11 cellular contexts compared by ENCODE assay signal in the genomic region with DNA sequence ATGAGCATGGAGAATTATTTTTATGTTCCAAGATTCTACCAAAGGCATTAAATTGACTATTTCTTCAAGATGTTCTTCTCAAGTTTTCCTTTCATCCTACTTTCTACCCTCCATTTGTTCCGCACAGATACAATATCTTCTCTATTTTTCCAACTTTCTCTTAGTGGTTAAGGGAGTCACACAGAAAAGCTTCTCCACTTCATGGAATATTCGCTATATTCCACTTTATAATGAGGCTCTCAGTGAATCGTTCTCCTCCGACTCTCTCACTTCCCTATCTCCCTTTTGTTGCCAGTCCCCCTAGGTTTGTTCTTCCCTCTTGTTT. TPM values are rescaled to one million over a fixed set of nuclear protein-coding genes. Genes with fewer than 3 reads are reported as not detected.
A peak's percentile ranks its signal among the peaks of the same experiment; 100 is the strongest.
DNase-seq lines count a peak whose midpoint lies in the region; ATAC-seq, FAIRE-seq and TF ChIP-seq lines count a peak whose summit lies in the region.
"Had no signal": no experiment of that assay in that cellular context is flagged by ENCODE, and none has a peak within 500 bp of the region (broad histone marks: within the 10 kb centered on the region; RNA-seq: fewer than 3 reads in every experiment).

No MANE protein-coding gene starts in this region.

- H4K20me1 ChIP-seq in MM.1S (ENCODE audit: insufficient read depth, low read length): no peaks in the 10 kb centered on the region

- no peaks in the 10 kb centered on the region for H3K9me2 ChIP-seq in MM.1S (replicated peaks; ENCODE audit: insufficient read depth, low read length)

- POLR2A ChIA-PET in CD4-positive, alpha-beta T cell (lab: Charles Lee): no interaction called here
- POLR2A ChIA-PET in T-cell (lab: Charles Lee): no interaction called here

- H3K4me1 ChIP-seq in pancreas (peaks cover 0 to 12% (median 10%) of the 10 kb centered on the region in 3 donors), MM.1S (ENCODE audit: low read length) (no peaks in the 10 kb centered on the region)

- H3K4me1 Mint-ChIP-seq in CD4-positive, alpha-beta T cell (ENCODE audit: low read depth): peaks cover 18% of the 10 kb centered on the region
- H3K4me1 Mint-ChIP-seq in T-cell: peaks cover 6 to 16% (median 12%) of the 10 kb centered on the region in 3 donors

- peaks cover 74% of the 10 kb centered on the region for H3K27me3 Mint-ChIP-seq in CD4-positive, alpha-beta T cell
- H3K27me3 Mint-ChIP-seq in T-cell: peaks cover 54 to 63% of the 10 kb centered on the region in 2 donors

- H3K36me3 Mint-ChIP-seq in CD4-positive, alpha-beta T cell (ENCODE audit: low read depth): no peaks in the 10 kb centered on the region
- no peaks in the 10 kb centered on the region for H3K36me3 Mint-ChIP-seq in T-cell

- intact Hi-C loops in CD4-positive, alpha-beta T cell (cut with DNase I, micrococcal nuclease): no loop called here
- intact Hi-C loops in pancreas (cut with DNase I): no loop called here

- FAIRE-seq in pancreas (lab: Jason Lieb, UNC): no peak
- FAIRE-seq: GM19239 had no signal

- no peak for TF ChIP-seq CTCF in CD4-positive, alpha-beta T cell (IDR thresholded peaks at IDR 0.05)
- TF ChIP-seq CTCF in foreskin fibroblast (IDR thresholded peaks at IDR 0.05; ENCODE audit: low read depth, low read length) (no peak), pancreas (IDR thresholded peaks at IDR 0.05) (no peak), MM.1S (IDR thresholded peaks at IDR 0.05; ENCODE audit: low read length) (no peak)

- H3K9me3 ChIP-seq in CD4-positive, alpha-beta T cell (ENCODE audit: control insufficient read depth, low read length): no peaks in the 10 kb centered on the region
- H3K9me3 ChIP-seq in pancreas (no peaks in the 10 kb centered on the region), MM.1S (replicated peaks; ENCODE audit: insufficient read depth, low read length) (no peaks in the 10 kb centered on the region)

- H3K36me3 ChIP-seq in pancreas (no peaks in the 10 kb centered on the region), MM.1S (replicated peaks; ENCODE audit: insufficient read depth, low read length) (no peaks in the 10 kb centered on the region)

- peak overlapping the region; percentile 43 for H3K4me3 Mint-ChIP-seq in CD4-positive, alpha-beta T cell
- H3K4me3 Mint-ChIP-seq in T-cell: peak overlapping the region; percentile 6 to 40 (median 7)

- no peak for DNase-seq in CD4-positive, alpha-beta T cell
- DNase-seq in T-cell (no peak), foreskin fibroblast (no peak), pancreas (no peak), MM.1S (no peak), AG20443 (ENCODE audit: low spot score) (no peak), NCI-H2029 (lab: John Stamatoyannopoulos, UW) (no peak)
- DNase-seq: DMS79 treated with DMSO at 0.1 percent for 48 hours had no signal

- CTCF ChIA-PET in CD4-positive, alpha-beta T cell (lab: Charles Lee): no interaction called here
- CTCF ChIA-PET in T-cell (lab: Charles Lee): no interaction called here

- H3K27me3 ChIP-seq in CD4-positive, alpha-beta T cell (ENCODE audit: control insufficient read depth, insufficient read depth, low read length): peaks cover 46% of the 10 kb centered on the region
- H3K27me3 ChIP-seq in pancreas (no peaks in the 10 kb centered on the region), MM.1S (replicated peaks; ENCODE audit: insufficient read depth, low read length) (peaks cover 9% of the 10 kb centered on the region; the same call in 1 of the 2 replicates)

- 39 to 45% methylated on average over 4 of the region's 4 CpGs for WGBS in pancreas, 2 donors

- H3K4me3 ChIP-seq in foreskin fibroblast (ENCODE audit: low read depth in 1 of 2, low read length in 2 of 2) (peak overlapping the region; percentile 66 to 72), pancreas (peak overlapping the region in 3 of 4 donors; percentile 70 to 76 (median 73)), MM.1S (ENCODE audit: low read length) (no peak overlapping the region)

- H3F3A ChIP-seq in MM.1S (ENCODE audit: insufficient read depth, low read length): no peaks in the 10 kb centered on the region

- no peak for ATAC-seq in CD4-positive, alpha-beta T cell (ENCODE audit: poor library complexity)
- no peak for ATAC-seq in T-cell (replicated peaks in 1 of 4)
- no peak for ATAC-seq in pancreas
- ATAC-seq in HG02840 (IDR thresholded peaks at IDR 0.05; ENCODE audit: low FRiP score, unreplicated experiment): no peak

- H3K27ac ChIP-seq in CD4-positive, alpha-beta T cell (ENCODE audit: low read depth, low read length): no peak overlapping the region
- H3K27ac ChIP-seq in pancreas: peak overlapping the region in 2 of 4 donors; percentile 87
- no peak overlapping the region for H3K27ac ChIP-seq in MM.1S (ENCODE audit: low read length)
- H3K27ac ChIP-seq: HL-60 had no signal

- no peaks in the 10 kb centered on the region for H3K79me2 ChIP-seq in MM.1S (ENCODE audit: low read length)

- H2AFZ ChIP-seq in MM.1S (ENCODE audit: low read length): no peak overlapping the region

- no peak overlapping the region for H3K9ac ChIP-seq in MM.1S (ENCODE audit: low read length)

- no peaks in the 10 kb centered on the region for H3K9me3 Mint-ChIP-seq in CD4-positive, alpha-beta T cell
- no peaks in the 10 kb centered on the region for H3K9me3 Mint-ChIP-seq in T-cell

- no peak overlapping the region for H3K4me2 ChIP-seq in MM.1S (ENCODE audit: low read depth, low read length)

- no peak overlapping the region for H3K27ac Mint-ChIP-seq in CD4-positive, alpha-beta T cell
- no peak overlapping the region for H3K27ac Mint-ChIP-seq in T-cell

RNA-seq across cellular contexts. Expression of a gene that starts 1.3 kb away (rescaled TPM):
- total RNA-seq in CD4-positive, alpha-beta T cell: under 1 TPM in 1 of 2 experiments, not detected in 1; 0.27 TPM
- total RNA-seq in T-cell: under 1 TPM in 4 of 5 donors, not detected in 1; 0.38 to 0.66 (median 0.51) TPM
- total RNA-seq in pancreas: 10 to 100 TPM; 11.9 to 34.5 (median 14.6) TPM
- polyA plus RNA-seq in pancreas: 10 to 100 TPM; 12.3 to 13.1 TPM

RNA-seq across cellular contexts. Expression of a gene that starts 47.1 kb away (rescaled TPM):
- total RNA-seq in CD4-positive, alpha-beta T cell: not detected
- total RNA-seq in T-cell (not detected), pancreas (not detected)
- not detected for polyA plus RNA-seq in pancreas

Comparison
In these comparisons a context has a peak if more than half of its experiments do, and no peak if none do; other contexts are left out.
1. RNA of a gene that starts 1.3 kb away (total RNA-seq): 11.9 to 34.5 TPM in pancreas; 0.38 to 0.66 TPM in T-cell and 0.27 TPM in CD4-positive, alpha-beta T cell; every median in the first group is over 4 times any median in the second.